In the genomic region with DNA sequence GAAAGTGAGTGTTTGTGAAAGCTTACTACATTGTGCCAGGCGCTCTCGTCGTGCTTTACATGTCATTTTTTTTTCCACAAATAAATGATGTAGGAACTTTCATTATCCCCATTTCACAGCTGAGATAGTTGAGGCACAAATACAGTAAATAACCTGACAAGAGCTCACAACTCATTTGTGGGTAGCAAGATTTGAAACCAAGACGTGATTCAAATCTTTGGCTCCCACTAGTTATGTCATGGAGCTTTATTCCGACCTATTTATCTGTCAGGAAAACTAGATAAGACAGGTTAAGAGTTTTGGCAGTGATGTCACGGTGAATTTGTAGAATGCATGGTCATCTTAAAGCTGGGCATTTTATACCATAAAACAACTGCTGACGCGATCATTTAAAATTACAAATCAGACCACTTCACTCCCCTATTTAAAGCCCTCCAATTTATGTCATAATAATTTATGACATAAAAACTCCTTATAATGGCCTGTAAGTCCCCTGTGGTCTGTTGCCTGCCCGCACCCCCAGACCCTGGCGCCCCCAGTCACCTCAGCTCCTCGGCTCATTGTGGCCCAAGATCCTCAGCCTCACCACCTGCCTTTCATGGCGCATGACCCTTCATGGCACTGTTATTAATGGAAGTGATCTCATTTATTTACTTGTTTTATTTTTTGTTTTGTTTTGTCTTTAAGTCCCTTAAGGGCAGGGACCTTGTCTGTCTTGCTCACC, we compare ENCODE assay signal across 1 cellular context.
TF ChIP-seq lines count a peak whose summit lies in the region.

No MANE protein-coding gene starts in this region.

TF ChIP-seq in K562, 482 proteins besides CTCF, POLR2A, EP300 and RAD21 (continues in another document):
- TF ChIP-seq, protein P1, sequence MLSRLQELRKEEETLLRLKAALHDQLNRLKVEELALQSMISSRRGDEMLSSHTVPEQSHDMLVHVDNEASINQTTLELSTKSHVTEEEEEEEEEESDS (CRISPR knock-in tag; IDR thresholded peaks at IDR 0.05), result no peak
- TF ChIP-seq BCL6 (CRISPR knock-in tag; IDR thresholded peaks at IDR 0.05) (no peak), C11orf30 (IDR thresholded peaks at IDR 0.05; ENCODE audit: low read depth) (peak; percentile 91), RBM17 (IDR thresholded peaks at IDR 0.05; ENCODE audit: borderline replicate concordance, low read depth, low read length) (no peak), L3MBTL2 (IDR thresholded peaks at IDR 0.05) (no peak), CBX2 (IDR thresholded peaks at IDR 0.05; ENCODE audit: insufficient read depth, low read length, poor library complexity, severe bottlenecking) (no peak), NCOA2 (IDR thresholded peaks at IDR 0.05; ENCODE audit: partially characterized antibody in 2 of 2) (no peak), HDAC2 (IDR thresholded peaks at IDR 0.05) (peak; percentile 14; the same call in 1 of the 2 replicates), ZKSCAN3 (CRISPR knock-in tag; IDR thresholded peaks at IDR 0.05) (no peak), SREBF2 (CRISPR knock-in tag; IDR thresholded peaks at IDR 0.05) (no peak), GABPB2 (CRISPR knock-in tag; conservative IDR thresholded peaks at IDR 0.05) (no peak), ZZZ3 (IDR thresholded peaks at IDR 0.05) (no peak), CREB1 (IDR thresholded peaks at IDR 0.05) (no peak), CREB1 (CRISPR knock-in tag; IDR thresholded peaks at IDR 0.05) (no peak), ZNF696 (CRISPR knock-in tag; conservative IDR thresholded peaks at IDR 0.05) (no peak), BRD4 (IDR thresholded peaks at IDR 0.05) (no peak), NFIC (IDR thresholded peaks at IDR 0.05) (no peak), ZNF316 (IDR thresholded peaks at IDR 0.05) (peak; percentile 96), NCOA1 (IDR thresholded peaks at IDR 0.05; ENCODE audit: low read depth) (no peak), KDM4B (IDR thresholded peaks at IDR 0.05; ENCODE audit: borderline replicate concordance in 2 of 2, low read depth in 1 of 2) (no peak), PRMT5 (CRISPR knock-in tag; IDR thresholded peaks at IDR 0.05) (no peak), ZSCAN32 (CRISPR knock-in tag; IDR thresholded peaks at IDR 0.05) (no peak), ZNF717 (CRISPR knock-in tag; IDR thresholded peaks at IDR 0.05) (no peak), PTBP1 (IDR thresholded peaks at IDR 0.05; ENCODE audit: low read depth, low read length) (no peak), STAT5B (CRISPR knock-in tag; IDR thresholded peaks at IDR 0.05) (no peak), MAFF (IDR thresholded peaks at IDR 0.05; ENCODE audit: low read length) (peak; percentile 87), HEY1 (CRISPR knock-in tag; IDR thresholded peaks at IDR 0.05; ENCODE audit: borderline replicate concordance) (no peak), DIDO1 (tag; IDR thresholded peaks at IDR 0.05; ENCODE audit: low read depth) (no peak), SAFB (IDR thresholded peaks at IDR 0.05; ENCODE audit: borderline replicate concordance, low read depth, low read length) (no peak), CHD2 (IDR thresholded peaks at IDR 0.05; ENCODE audit: low read depth, low read length) (no peak), ZBED1 (IDR thresholded peaks at IDR 0.05) (no peak), TCF7L2 (IDR thresholded peaks at IDR 0.05; ENCODE audit: low read depth, low read length) (no peak), PURB (CRISPR knock-in tag; IDR thresholded peaks at IDR 0.05; ENCODE audit: low read depth) (no peak), SIN3A (IDR thresholded peaks at IDR 0.05; ENCODE audit: borderline replicate concordance in 2 of 2, control insufficient read depth in 1 of 2, low read depth in 2 of 2, low read length in 2 of 2) (no peak), TSC22D4 (tag; IDR thresholded peaks at IDR 0.05) (no peak), ZKSCAN1 (IDR thresholded peaks at IDR 0.05; ENCODE audit: low read depth, low read length) (no peak), XRCC4 (IDR thresholded peaks at IDR 0.05; ENCODE audit: extremely low read depth, insufficient read depth, insufficient read length) (no peak), BRD9 (IDR thresholded peaks at IDR 0.05; ENCODE audit: low read depth, partially characterized antibody) (no peak), MECOM (CRISPR knock-in tag; IDR thresholded peaks at IDR 0.05) (no peak), TBP (optimal IDR thresholded peaks at IDR 0.05; ENCODE audit: low read depth, low read length) (no peak), KDM1A (IDR thresholded peaks at IDR 0.05) (peak; percentile 68 to 73), KAT8 (IDR thresholded peaks at IDR 0.05; ENCODE audit: low read depth) (no peak), PTRF (tag; IDR thresholded peaks at IDR 0.05) (peak; percentile 54; the same call in 1 of the 2 replicates), SPI1 (IDR thresholded peaks at IDR 0.05; ENCODE audit: borderline replicate concordance, low read depth, low read length) (no peak)
- TF ChIP-seq, protein P2, sequence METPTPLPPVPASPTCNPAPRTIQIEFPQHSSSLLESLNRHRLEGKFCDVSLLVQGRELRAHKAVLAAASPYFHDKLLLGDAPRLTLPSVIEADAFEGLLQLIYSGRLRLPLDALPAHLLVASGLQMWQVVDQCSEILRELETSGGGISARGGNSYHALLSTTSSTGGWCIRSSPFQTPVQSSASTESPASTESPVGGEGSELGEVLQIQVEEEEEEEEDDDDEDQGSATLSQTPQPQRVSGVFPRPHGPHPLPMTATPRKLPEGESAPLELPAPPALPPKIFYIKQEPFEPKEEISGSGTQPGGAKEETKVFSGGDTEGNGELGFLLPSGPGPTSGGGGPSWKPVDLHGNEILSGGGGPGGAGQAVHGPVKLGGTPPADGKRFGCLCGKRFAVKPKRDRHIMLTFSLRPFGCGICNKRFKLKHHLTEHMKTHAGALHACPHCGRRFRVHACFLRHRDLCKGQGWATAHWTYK (CRISPR knock-in tag; IDR thresholded peaks at IDR 0.05), result no peak
- TF ChIP-seq, protein P3, sequence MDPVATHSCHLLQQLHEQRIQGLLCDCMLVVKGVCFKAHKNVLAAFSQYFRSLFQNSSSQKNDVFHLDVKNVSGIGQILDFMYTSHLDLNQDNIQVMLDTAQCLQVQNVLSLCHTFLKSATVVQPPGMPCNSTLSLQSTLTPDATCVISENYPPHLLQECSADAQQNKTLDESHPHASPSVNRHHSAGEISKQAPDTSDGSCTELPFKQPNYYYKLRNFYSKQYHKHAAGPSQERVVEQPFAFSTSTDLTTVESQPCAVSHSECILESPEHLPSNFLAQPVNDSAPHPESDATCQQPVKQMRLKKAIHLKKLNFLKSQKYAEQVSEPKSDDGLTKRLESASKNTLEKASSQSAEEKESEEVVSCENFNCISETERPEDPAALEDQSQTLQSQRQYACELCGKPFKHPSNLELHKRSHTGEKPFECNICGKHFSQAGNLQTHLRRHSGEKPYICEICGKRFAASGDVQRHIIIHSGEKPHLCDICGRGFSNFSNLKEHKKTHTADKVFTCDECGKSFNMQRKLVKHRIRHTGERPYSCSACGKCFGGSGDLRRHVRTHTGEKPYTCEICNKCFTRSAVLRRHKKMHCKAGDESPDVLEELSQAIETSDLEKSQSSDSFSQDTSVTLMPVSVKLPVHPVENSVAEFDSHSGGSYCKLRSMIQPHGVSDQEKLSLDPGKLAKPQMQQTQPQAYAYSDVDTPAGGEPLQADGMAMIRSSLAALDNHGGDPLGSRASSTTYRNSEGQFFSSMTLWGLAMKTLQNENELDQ (CRISPR knock-in tag; IDR thresholded peaks at IDR 0.05; ENCODE audit: borderline replicate concordance), result no peak
- TF ChIP-seq, protein P4, sequence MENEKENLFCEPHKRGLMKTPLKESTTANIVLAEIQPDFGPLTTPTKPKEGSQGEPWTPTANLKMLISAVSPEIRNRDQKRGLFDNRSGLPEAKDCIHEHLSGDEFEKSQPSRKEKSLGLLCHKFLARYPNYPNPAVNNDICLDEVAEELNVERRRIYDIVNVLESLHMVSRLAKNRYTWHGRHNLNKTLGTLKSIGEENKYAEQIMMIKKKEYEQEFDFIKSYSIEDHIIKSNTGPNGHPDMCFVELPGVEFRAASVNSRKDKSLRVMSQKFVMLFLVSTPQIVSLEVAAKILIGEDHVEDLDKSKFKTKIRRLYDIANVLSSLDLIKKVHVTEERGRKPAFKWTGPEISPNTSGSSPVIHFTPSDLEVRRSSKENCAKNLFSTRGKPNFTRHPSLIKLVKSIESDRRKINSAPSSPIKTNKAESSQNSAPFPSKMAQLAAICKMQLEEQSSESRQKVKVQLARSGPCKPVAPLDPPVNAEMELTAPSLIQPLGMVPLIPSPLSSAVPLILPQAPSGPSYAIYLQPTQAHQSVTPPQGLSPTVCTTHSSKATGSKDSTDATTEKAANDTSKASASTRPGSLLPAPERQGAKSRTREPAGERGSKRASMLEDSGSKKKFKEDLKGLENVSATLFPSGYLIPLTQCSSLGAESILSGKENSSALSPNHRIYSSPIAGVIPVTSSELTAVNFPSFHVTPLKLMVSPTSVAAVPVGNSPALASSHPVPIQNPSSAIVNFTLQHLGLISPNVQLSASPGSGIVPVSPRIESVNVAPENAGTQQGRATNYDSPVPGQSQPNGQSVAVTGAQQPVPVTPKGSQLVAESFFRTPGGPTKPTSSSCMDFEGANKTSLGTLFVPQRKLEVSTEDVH (IDR thresholded peaks at IDR 0.05; ENCODE audit: low read depth, partially characterized antibody), result no peak
- TF ChIP-seq, protein P5, sequence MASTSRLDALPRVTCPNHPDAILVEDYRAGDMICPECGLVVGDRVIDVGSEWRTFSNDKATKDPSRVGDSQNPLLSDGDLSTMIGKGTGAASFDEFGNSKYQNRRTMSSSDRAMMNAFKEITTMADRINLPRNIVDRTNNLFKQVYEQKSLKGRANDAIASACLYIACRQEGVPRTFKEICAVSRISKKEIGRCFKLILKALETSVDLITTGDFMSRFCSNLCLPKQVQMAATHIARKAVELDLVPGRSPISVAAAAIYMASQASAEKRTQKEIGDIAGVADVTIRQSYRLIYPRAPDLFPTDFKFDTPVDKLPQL (IDR thresholded peaks at IDR 0.05; ENCODE audit: extremely low read depth, insufficient read length), result no peak
- TF ChIP-seq, protein P6, sequence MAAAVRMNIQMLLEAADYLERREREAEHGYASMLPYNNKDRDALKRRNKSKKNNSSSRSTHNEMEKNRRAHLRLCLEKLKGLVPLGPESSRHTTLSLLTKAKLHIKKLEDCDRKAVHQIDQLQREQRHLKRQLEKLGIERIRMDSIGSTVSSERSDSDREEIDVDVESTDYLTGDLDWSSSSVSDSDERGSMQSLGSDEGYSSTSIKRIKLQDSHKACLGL (CRISPR knock-in tag; IDR thresholded peaks at IDR 0.05; ENCODE audit: borderline replicate concordance, poor library complexity, severe bottlenecking), result no peak
- TF ChIP-seq, protein P7, sequence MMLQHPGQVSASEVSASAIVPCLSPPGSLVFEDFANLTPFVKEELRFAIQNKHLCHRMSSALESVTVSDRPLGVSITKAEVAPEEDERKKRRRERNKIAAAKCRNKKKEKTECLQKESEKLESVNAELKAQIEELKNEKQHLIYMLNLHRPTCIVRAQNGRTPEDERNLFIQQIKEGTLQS (IDR thresholded peaks at IDR 0.05), result 0 out of 2 replicates have a peak, but pooled peaks have one; percentile 5
- TF ChIP-seq, protein P7 (CRISPR knock-in tag; conservative IDR thresholded peaks at IDR 0.05), result no peak
- TF ChIP-seq, protein P8, sequence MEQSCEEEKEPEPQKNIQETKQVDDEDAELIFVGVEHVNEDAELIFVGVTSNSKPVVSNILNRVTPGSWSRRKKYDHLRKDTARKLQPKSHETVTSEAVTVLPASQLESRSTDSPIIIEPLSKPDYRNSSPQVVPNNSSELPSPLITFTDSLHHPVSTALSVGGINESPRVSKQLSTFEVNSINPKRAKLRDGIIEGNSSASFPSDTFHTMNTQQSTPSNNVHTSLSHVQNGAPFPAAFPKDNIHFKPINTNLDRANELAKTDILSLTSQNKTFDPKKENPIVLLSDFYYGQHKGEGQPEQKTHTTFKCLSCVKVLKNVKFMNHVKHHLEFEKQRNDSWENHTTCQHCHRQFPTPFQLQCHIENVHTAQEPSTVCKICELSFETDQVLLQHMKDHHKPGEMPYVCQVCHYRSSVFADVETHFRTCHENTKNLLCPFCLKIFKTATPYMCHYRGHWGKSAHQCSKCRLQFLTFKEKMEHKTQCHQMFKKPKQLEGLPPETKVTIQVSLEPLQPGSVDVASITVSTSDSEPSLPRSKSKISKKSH (CRISPR knock-in tag; IDR thresholded peaks at IDR 0.05), result no peak
- TF ChIP-seq, protein P9, sequence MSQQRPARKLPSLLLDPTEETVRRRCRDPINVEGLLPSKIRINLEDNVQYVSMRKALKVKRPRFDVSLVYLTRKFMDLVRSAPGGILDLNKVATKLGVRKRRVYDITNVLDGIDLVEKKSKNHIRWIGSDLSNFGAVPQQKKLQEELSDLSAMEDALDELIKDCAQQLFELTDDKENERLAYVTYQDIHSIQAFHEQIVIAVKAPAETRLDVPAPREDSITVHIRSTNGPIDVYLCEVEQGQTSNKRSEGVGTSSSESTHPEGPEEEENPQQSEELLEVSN (IDR thresholded peaks at IDR 0.05; ENCODE audit: borderline replicate concordance in 1 of 2, extremely low read depth in 1 of 2, insufficient read depth in 1 of 2, insufficient read length in 1 of 2, low read depth in 1 of 2, low read length in 1 of 2, poor library complexity in 1 of 2, severe bottlenecking in 1 of 2), result no peak
- TF ChIP-seq, protein P10, sequence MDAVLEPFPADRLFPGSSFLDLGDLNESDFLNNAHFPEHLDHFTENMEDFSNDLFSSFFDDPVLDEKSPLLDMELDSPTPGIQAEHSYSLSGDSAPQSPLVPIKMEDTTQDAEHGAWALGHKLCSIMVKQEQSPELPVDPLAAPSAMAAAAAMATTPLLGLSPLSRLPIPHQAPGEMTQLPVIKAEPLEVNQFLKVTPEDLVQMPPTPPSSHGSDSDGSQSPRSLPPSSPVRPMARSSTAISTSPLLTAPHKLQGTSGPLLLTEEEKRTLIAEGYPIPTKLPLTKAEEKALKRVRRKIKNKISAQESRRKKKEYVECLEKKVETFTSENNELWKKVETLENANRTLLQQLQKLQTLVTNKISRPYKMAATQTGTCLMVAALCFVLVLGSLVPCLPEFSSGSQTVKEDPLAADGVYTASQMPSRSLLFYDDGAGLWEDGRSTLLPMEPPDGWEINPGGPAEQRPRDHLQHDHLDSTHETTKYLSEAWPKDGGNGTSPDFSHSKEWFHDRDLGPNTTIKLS (IDR thresholded peaks at IDR 0.05; ENCODE audit: borderline replicate concordance, low read depth), result no peak
